1 cellular context compared by ENCODE assay signal in the genomic region with DNA sequence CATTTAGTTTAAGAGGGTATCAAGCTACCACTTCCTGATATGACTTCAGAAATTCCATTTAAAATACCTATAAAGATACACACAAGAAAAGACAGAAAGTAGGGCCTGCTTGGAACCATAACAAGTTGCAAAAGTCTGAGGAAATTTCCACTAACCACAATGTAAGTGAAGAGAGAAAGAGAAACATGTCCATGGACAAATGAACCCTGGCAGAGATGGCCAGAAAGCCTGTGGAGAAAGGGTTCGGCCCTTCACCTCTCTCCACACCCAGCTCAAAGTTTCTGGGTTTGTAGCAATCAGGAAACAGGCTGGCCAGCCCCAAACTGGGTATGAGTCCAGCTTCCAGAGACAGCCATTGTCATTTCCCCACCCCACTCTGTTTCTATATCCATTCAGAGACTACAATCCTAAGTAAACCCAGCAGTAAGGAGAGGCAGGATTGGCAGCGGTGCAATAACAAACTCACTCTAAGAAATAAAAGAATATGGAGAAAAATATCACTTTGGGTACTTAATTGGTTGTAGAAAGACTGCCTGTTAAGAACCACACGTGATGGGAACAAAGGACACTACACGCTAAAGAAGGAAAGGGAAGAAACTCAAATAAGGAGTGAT.
TF ChIP-seq lines count a peak whose summit lies in the region.

No MANE protein-coding gene starts in this region.

TF ChIP-seq in SK-N-SH treated with all-trans-retinoic acid at 6 μM for 48 hours, 23 proteins besides CTCF, POLR2A, EP300 and RAD21 (continued from another document):
- TF ChIP-seq, protein P1, sequence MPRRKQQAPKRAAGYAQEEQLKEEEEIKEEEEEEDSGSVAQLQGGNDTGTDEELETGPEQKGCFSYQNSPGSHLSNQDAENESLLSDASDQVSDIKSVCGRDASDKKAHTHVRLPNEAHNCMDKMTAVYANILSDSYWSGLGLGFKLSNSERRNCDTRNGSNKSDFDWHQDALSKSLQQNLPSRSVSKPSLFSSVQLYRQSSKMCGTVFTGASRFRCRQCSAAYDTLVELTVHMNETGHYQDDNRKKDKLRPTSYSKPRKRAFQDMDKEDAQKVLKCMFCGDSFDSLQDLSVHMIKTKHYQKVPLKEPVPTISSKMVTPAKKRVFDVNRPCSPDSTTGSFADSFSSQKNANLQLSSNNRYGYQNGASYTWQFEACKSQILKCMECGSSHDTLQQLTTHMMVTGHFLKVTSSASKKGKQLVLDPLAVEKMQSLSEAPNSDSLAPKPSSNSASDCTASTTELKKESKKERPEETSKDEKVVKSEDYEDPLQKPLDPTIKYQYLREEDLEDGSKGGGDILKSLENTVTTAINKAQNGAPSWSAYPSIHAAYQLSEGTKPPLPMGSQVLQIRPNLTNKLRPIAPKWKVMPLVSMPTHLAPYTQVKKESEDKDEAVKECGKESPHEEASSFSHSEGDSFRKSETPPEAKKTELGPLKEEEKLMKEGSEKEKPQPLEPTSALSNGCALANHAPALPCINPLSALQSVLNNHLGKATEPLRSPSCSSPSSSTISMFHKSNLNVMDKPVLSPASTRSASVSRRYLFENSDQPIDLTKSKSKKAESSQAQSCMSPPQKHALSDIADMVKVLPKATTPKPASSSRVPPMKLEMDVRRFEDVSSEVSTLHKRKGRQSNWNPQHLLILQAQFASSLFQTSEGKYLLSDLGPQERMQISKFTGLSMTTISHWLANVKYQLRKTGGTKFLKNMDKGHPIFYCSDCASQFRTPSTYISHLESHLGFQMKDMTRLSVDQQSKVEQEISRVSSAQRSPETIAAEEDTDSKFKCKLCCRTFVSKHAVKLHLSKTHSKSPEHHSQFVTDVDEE (CRISPR knock-in tag; IDR thresholded peaks at IDR 0.05), result no peak
- no peak for TF ChIP-seq ZNF8 (CRISPR knock-in tag; IDR thresholded peaks at IDR 0.05)
- TF ChIP-seq GLIS3 (CRISPR knock-in tag; IDR thresholded peaks at IDR 0.05), result no peak
- TF ChIP-seq ZC3H10 (CRISPR knock-in tag; IDR thresholded peaks at IDR 0.05), result no peak
- TF ChIP-seq CSDC2 (CRISPR knock-in tag; IDR thresholded peaks at IDR 0.05), result no peak
- TF ChIP-seq SNAI2 (CRISPR knock-in tag; IDR thresholded peaks at IDR 0.05), result no peak
- TF ChIP-seq, protein P2, sequence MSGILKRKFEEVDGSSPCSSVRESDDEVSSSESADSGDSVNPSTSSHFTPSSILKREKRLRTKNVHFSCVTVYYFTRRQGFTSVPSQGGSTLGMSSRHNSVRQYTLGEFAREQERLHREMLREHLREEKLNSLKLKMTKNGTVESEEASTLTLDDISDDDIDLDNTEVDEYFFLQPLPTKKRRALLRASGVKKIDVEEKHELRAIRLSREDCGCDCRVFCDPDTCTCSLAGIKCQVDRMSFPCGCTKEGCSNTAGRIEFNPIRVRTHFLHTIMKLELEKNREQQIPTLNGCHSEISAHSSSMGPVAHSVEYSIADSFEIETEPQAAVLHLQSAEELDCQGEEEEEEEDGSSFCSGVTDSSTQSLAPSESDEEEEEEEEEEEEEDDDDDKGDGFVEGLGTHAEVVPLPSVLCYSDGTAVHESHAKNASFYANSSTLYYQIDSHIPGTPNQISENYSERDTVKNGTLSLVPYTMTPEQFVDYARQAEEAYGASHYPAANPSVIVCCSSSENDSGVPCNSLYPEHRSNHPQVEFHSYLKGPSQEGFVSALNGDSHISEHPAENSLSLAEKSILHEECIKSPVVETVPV (CRISPR knock-in tag; IDR thresholded peaks at IDR 0.05), result no peak
- TF ChIP-seq ZFP3 (CRISPR knock-in tag; IDR thresholded peaks at IDR 0.05), result no peak
- TF ChIP-seq, protein P3, sequence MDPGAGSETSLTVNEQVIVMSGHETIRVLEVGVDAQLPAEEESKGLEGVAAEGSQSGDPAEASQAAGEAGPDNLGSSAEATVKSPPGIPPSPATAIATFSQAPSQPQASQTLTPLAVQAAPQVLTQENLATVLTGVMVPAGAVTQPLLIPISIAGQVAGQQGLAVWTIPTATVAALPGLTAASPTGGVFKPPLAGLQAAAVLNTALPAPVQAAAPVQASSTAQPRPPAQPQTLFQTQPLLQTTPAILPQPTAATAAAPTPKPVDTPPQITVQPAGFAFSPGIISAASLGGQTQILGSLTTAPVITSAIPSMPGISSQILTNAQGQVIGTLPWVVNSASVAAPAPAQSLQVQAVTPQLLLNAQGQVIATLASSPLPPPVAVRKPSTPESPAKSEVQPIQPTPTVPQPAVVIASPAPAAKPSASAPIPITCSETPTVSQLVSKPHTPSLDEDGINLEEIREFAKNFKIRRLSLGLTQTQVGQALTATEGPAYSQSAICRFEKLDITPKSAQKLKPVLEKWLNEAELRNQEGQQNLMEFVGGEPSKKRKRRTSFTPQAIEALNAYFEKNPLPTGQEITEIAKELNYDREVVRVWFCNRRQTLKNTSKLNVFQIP (CRISPR knock-in tag; IDR thresholded peaks at IDR 0.05; ENCODE audit: borderline replicate concordance, low read depth), result no peak
